Comparison of ENCODE assay signal across 6 cellular contexts in genomic region chr17:61715348-61715747, GRCh38.
"Had no signal": no experiment of that assay in that cellular context is flagged by ENCODE, and none has a peak within 500 bp of the region (broad histone marks: within the 10 kb centered on the region; RNA-seq: fewer than 3 reads in every experiment).

No MANE protein-coding gene starts in this region.

- FAIRE-seq: GM12891, GM12892, GM18507, GM19239 had no signal

- DNase-seq: GDM1, GF-D8 had no signal
